7 cellular contexts compared by ENCODE assay signal in the genomic region with DNA sequence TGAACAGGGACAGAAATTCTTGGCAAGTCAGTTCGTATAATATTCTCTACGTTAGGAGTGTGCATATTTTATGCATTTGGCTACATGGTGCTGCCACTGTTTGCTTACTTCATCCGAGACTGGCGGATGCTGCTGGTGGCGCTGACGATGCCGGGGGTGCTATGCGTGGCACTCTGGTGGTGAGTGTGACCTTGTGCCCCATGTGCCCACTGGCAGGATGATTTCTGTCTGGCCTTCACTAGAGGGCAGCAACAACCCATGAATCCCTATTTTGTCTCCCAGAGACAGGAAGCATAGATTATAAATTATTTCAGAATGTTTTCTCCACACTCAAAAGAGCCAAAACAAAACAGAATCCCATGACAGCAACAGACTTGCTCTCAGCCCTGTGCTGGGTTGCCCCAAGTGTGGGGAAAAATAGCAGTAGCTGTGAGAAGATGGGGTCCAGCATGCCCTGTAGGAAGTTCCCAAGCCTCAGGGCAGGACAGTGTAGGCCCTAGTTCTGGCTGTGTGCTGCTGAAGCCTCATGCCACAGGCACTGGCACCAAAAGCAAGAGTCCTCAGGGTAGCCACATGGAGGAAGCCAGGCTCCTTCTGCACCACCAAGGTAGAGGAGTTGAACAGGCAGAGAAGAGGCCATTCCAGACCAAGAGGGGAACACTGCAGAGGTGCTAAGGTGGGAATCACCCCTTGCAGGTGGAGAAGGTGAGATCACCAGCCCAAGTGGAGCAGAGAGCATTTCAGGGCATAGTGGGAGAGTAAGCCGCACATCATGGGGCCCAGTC. TPM values are rescaled to one million over a fixed set of nuclear protein-coding genes. Genes with fewer than 3 reads are reported as not detected.
DNase-seq lines count a peak whose midpoint lies in the region; ATAC-seq, FAIRE-seq and TF ChIP-seq lines count a peak whose summit lies in the region.

No MANE protein-coding gene starts in this region.

- H3K27me3 Mint-ChIP-seq in T-helper 1 cell treated with Interleukin-12 subunit alpha and Interleukin-12 subunit beta and Interleukin-4 antibody, amounts not matched to agents 30 μg/mL and 1 μg/mL, for 36 hours (ENCODE audit: low read depth) = no peaks in the 10 kb centered on the region

- H3K27ac ChIP-seq in ascending aorta = peak overlapping the region; percentile 84 to 95
- peak overlapping the region; percentile 32 for H3K27ac ChIP-seq in hepatocyte
- H3K27ac ChIP-seq in small intestine (ENCODE audit: low read depth in 1 of 2, low read length in 1 of 2) = peak overlapping the region in 1 of 2 donors; percentile 42

- peak; percentile 83 for TF ChIP-seq RAD21 in Ishikawa (IDR thresholded peaks at IDR 0.05; ENCODE audit: low read depth)

- H3K27me3 ChIP-seq in ascending aorta (no peaks in the 10 kb centered on the region), hepatocyte (no peaks in the 10 kb centered on the region), small intestine (ENCODE audit: control insufficient read depth in 2 of 2, insufficient read depth in 2 of 2, low read length in 2 of 2) (no peaks in the 10 kb centered on the region)

- no peaks in the 10 kb centered on the region for H3K9me3 Mint-ChIP-seq in T-helper 1 cell treated with Interleukin-12 subunit alpha and Interleukin-12 subunit beta and Interleukin-4 antibody, amounts not matched to agents 30 μg/mL and 1 μg/mL, for 36 hours

- intact Hi-C loops in ascending aorta (cut with DNase I) = loop anchor here (1.0 to 5.0 kb wide), 4 partner anchors 37 to 171 kb away; partner anchors contain the start of genes IRF1 and RAD50

- H3K4me3 ChIP-seq in ascending aorta (no peak overlapping the region), hepatocyte (no peak overlapping the region), small intestine (ENCODE audit: low read depth in 1 of 2, low read length in 2 of 2) (no peak overlapping the region)

- H3K27ac Mint-ChIP-seq in T-helper 1 cell treated with Interleukin-12 subunit alpha and Interleukin-12 subunit beta and Interleukin-4 antibody, amounts not matched to agents 30 μg/mL and 1 μg/mL, for 36 hours = peak overlapping the region; percentile 10

- peaks cover 31 to 48% of the 10 kb centered on the region in 2 donors for H3K4me1 ChIP-seq in ascending aorta
- peaks cover 45% of the 10 kb centered on the region for H3K4me1 ChIP-seq in hepatocyte (ENCODE audit: insufficient read depth)
- H3K4me1 ChIP-seq in small intestine (ENCODE audit: control insufficient read depth in 2 of 2, insufficient read depth in 1 of 2, low read depth in 1 of 2, low read length in 1 of 2) = peaks cover 5 to 17% of the 10 kb centered on the region in 2 donors

- no peaks in the 10 kb centered on the region for H3K36me3 Mint-ChIP-seq in T-helper 1 cell treated with Interleukin-12 subunit alpha and Interleukin-12 subunit beta and Interleukin-4 antibody, amounts not matched to agents 30 μg/mL and 1 μg/mL, for 36 hours (ENCODE audit: low read depth)

- H2AFZ ChIP-seq in hepatocyte = no peak overlapping the region

- no peak for FAIRE-seq in small intestine (lab: Jason Lieb, UNC)

- H3K4me3 Mint-ChIP-seq in T-helper 1 cell treated with Interleukin-12 subunit alpha and Interleukin-12 subunit beta and Interleukin-4 antibody, amounts not matched to agents 30 μg/mL and 1 μg/mL, for 36 hours = no peak overlapping the region

- ATAC-seq in HG03460 (IDR thresholded peaks at IDR 0.05; ENCODE audit: unreplicated experiment) = no peak

- TF ChIP-seq CTCF in GM10266 (IDR thresholded peaks at IDR 0.05; ENCODE audit: control insufficient read depth, insufficient read depth, low read depth, missing control alignments) (peak; percentile 70), ascending aorta (IDR thresholded peaks at IDR 0.05) (peak; percentile 59 to 73 (median 65)), hepatocyte (IDR thresholded peaks at IDR 0.05; ENCODE audit: poor library complexity) (peak; percentile 62)

- H3K36me3 ChIP-seq in ascending aorta = peaks cover 11 to 16% of the 10 kb centered on the region in 2 donors
- H3K36me3 ChIP-seq in hepatocyte (replicated peaks; ENCODE audit: insufficient read depth, low read depth) = no peaks in the 10 kb centered on the region
- peaks cover 0 to 5% of the 10 kb centered on the region in 2 donors for H3K36me3 ChIP-seq in small intestine (ENCODE audit: control insufficient read depth in 2 of 2, insufficient read depth in 2 of 2, low read length in 2 of 2)

- no peaks in the 10 kb centered on the region for H3K79me2 ChIP-seq in hepatocyte

- DNase-seq in GM10266 (ENCODE audit: extremely low spot score) (peak; percentile 66), ascending aorta (ENCODE audit: low spot score in 2 of 2) (peak in 1 of 2 donors; percentile 77), hepatocyte (ENCODE audit: low spot score) (peak; percentile 58), small intestine (peak; percentile 71)

- H3K4me2 ChIP-seq in hepatocyte = no peak overlapping the region

- no peaks in the 10 kb centered on the region for H3K9me2 ChIP-seq in hepatocyte (replicated peaks; ENCODE audit: insufficient read depth)

- H4K20me1 ChIP-seq in hepatocyte (ENCODE audit: insufficient read depth, poor library complexity, severe bottlenecking) = no peaks in the 10 kb centered on the region

- WGBS in hepatocyte (ENCODE audit: low lambda C conversion rate, missing lambda C conversion rate) = 82% methylated on average over 9 of the region's 9 CpGs
- WGBS in small intestine, 3 donors = 32 to 46% (median 40%) methylated on average over 9 of the region's 9 CpGs

- H3K9me3 ChIP-seq in ascending aorta (no peaks in the 10 kb centered on the region), hepatocyte (ENCODE audit: low read depth) (no peaks in the 10 kb centered on the region), small intestine (ENCODE audit: control insufficient read depth, low read depth) (no peaks in the 10 kb centered on the region)

- peaks cover 41% of the 10 kb centered on the region for H3K4me1 Mint-ChIP-seq in T-helper 1 cell treated with Interleukin-12 subunit alpha and Interleukin-12 subunit beta and Interleukin-4 antibody, amounts not matched to agents 30 μg/mL and 1 μg/mL, for 36 hours (ENCODE audit: low read depth)

- TF ChIP-seq EP300 in Ishikawa (IDR thresholded peaks at IDR 0.05; ENCODE audit: borderline replicate concordance) = no peak

TF ChIP-seq in Ishikawa, 13 proteins besides CTCF, POLR2A, EP300 and RAD21:
- TF ChIP-seq CREB1 (IDR thresholded peaks at IDR 0.05; ENCODE audit: low read depth) = no peak
- TF ChIP-seq, protein P1, sequence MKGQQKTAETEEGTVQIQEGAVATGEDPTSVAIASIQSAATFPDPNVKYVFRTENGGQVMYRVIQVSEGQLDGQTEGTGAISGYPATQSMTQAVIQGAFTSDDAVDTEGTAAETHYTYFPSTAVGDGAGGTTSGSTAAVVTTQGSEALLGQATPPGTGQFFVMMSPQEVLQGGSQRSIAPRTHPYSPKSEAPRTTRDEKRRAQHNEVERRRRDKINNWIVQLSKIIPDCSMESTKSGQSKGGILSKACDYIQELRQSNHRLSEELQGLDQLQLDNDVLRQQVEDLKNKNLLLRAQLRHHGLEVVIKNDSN (IDR thresholded peaks at IDR 0.05) = no peak
- no peak for TF ChIP-seq YY1 (IDR thresholded peaks at IDR 0.05; ENCODE audit: low read depth)
- TF ChIP-seq TEAD4 (IDR thresholded peaks at IDR 0.05) = no peak
- no peak for TF ChIP-seq MAX (IDR thresholded peaks at IDR 0.05)
- TF ChIP-seq CEBPB (IDR thresholded peaks at IDR 0.05) = no peak
- TF ChIP-seq FOXM1 (IDR thresholded peaks at IDR 0.05; ENCODE audit: borderline replicate concordance, low read depth) = no peak
- TF ChIP-seq ZBTB7A (IDR thresholded peaks at IDR 0.05; ENCODE audit: low read depth) = no peak
- no peak for TF ChIP-seq EGR1 (IDR thresholded peaks at IDR 0.05)
- no peak for TF ChIP-seq TCF12 (IDR thresholded peaks at IDR 0.05; ENCODE audit: low read depth)
- TF ChIP-seq NFIC (IDR thresholded peaks at IDR 0.05) = no peak
- TF ChIP-seq TAF1 (IDR thresholded peaks at IDR 0.05; ENCODE audit: low read depth) = no peak
- no peak for TF ChIP-seq REST (IDR thresholded peaks at IDR 0.05; ENCODE audit: low read depth)

RNA-seq across cellular contexts. Expression of gene SLC22A5, which starts 16.0 kb away (rescaled TPM):
- total RNA-seq in ascending aorta (11.9 TPM), hepatocyte (16.3 and 20.8 TPM in 2 replicates)
- polyA plus RNA-seq in hepatocyte (14.7 and 18.6 TPM in 2 replicates), small intestine (10 to 100 TPM in 2 of 3 donors, 1 to 10 TPM in 1; 9.4 to 22.1 (median 21.6) TPM)
